Comparison of ENCODE assay signal across 15 cellular contexts in the genomic region with DNA sequence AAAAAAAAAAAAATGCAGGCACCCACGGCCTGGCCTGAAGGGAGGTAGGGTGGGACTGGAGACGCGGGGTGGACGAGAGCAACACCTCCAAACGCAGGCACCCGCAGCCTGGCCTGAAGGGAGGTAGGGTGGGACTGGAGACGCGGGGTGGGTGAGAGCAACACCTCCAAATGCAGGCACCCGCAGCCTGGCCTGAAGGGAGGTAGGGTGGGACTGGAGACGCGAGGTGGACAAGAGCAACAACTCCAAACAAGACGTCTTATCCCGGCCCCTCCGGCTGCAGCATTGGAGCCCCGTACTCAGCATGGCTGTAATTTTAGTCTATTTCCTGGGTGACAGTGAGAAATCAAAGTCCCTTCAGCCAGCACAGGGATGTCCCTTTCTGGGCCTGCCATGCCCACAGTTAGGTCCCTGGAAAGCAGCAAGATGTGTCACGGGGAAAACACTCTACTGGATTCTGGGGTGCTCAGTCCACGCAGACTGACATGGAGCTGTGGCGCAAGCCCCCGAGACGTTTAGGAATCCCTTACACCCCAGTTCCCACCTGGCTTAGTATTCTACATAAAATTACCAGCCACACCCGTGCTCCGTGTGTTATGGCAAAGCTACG.
A peak's percentile ranks its signal among the peaks of the same experiment; 100 is the strongest.
DNase-seq lines count a peak whose midpoint lies in the region; ATAC-seq and TF ChIP-seq lines count a peak whose summit lies in the region.
"Had no signal": no experiment of that assay in that cellular context is flagged by ENCODE, and none has a peak within 500 bp of the region (broad histone marks: within the 10 kb centered on the region; RNA-seq: fewer than 3 reads in every experiment).

No MANE protein-coding gene starts in this region.

- no peak overlapping the region for H2BK5ac ChIP-seq in neuronal stem cell (ENCODE audit: low read length)

- no peaks in the 10 kb centered on the region for H3K79me1 ChIP-seq in neuronal stem cell (ENCODE audit: low read depth, low read length)

- no peak overlapping the region for H3K27ac Mint-ChIP-seq in WTC11
- H3K27ac Mint-ChIP-seq: CD4-positive, CD25-positive, alpha-beta regulatory T cell; CD8-positive, alpha-beta memory T cell had no signal

- H3K4me3 ChIP-seq in Peyer's patch: no peak overlapping the region
- no peak overlapping the region for H3K4me3 ChIP-seq in neuronal stem cell (ENCODE audit: low read length in 2 of 2)
- H3K4me3 ChIP-seq: GM23248, HAP-1 had no signal

- H3K27me3 ChIP-seq in Peyer's patch: no peaks in the 10 kb centered on the region
- no peaks in the 10 kb centered on the region for H3K27me3 ChIP-seq in neuronal stem cell (ENCODE audit: control insufficient read depth in 3 of 3, insufficient read depth in 3 of 3, low read depth in 1 of 3, low read length in 3 of 3)
- H3K27me3 ChIP-seq: BE2C had no signal

- H3K4ac ChIP-seq in neuronal stem cell (ENCODE audit: low read length): no peak overlapping the region

- no peaks in the 10 kb centered on the region; the same call in 1 of the 2 replicates for H3K27me3 Mint-ChIP-seq in WTC11 (ENCODE audit: low read depth)
- H3K27me3 Mint-ChIP-seq: CD4-positive, CD25-positive, alpha-beta regulatory T cell had no signal

- H4K91ac ChIP-seq in neuronal stem cell (ENCODE audit: low read depth, low read length, poor library complexity): no peak overlapping the region

- no peak overlapping the region for H3K14ac ChIP-seq in neuronal stem cell (ENCODE audit: low read length)

- H2AFZ ChIP-seq in neuronal stem cell (ENCODE audit: low read length): no peak overlapping the region
- H2AFZ ChIP-seq: GM23248 had no signal

- no peak overlapping the region for H2BK12ac ChIP-seq in neuronal stem cell (ENCODE audit: low read length)

- WGBS in neuronal stem cell (ENCODE audit: extremely low coverage in 2 of 2, insufficient read length in 2 of 2, insufficient replicate concordance in 1 of 2), 2 donors: no CpG with 5 or more reads among the region's 23 CpGs

- no peaks in the 10 kb centered on the region for H3K36me3 Mint-ChIP-seq in WTC11
- H3K36me3 Mint-ChIP-seq: CD4-positive, CD25-positive, alpha-beta regulatory T cell; CD8-positive, alpha-beta memory T cell had no signal

- no peaks in the 10 kb centered on the region for H3K4me1 ChIP-seq in Peyer's patch
- H3K4me1 ChIP-seq in neuronal stem cell (ENCODE audit: control insufficient read depth in 2 of 2, insufficient read depth in 1 of 2, low read depth in 1 of 2, low read length in 2 of 2): peaks cover 0 to 2% of the 10 kb centered on the region in 2 donors
- H3K4me1 ChIP-seq: BE2C, Caco-2, HAP-1 had no signal

- H3K27ac ChIP-seq in Peyer's patch: no peak overlapping the region
- no peak overlapping the region for H3K27ac ChIP-seq in neuronal stem cell (replicated peaks; ENCODE audit: low read length)
- peak overlapping the region; percentile 11 for H3K27ac ChIP-seq in temporal lobe (ENCODE audit: low read depth, low read length)
- H3K27ac ChIP-seq: GM23248 had no signal

- H3K36me3 ChIP-seq in Peyer's patch (no peaks in the 10 kb centered on the region), neuronal stem cell (replicated peaks in 1 of 2; ENCODE audit: control insufficient read depth in 2 of 2, insufficient read depth in 2 of 2, low read length in 2 of 2) (peaks cover 0 to 2% of the 10 kb centered on the region in 2 donors)
- H3K36me3 ChIP-seq: BE2C, HAP-1 had no signal

- peak in 2 of 3 donors; percentile 27 to 34 for DNase-seq in Peyer's patch
- peak; percentile 1 for DNase-seq in WTC11 (ENCODE audit: low spot score)
- no peak for DNase-seq in neuronal stem cell (ENCODE audit: low spot score)
- no peak for DNase-seq in SKM-1 (lab: John Stamatoyannopoulos, UW; ENCODE audit: unreplicated experiment)
- no peak for DNase-seq in COLO668 (lab: John Stamatoyannopoulos, UW; ENCODE audit: unreplicated experiment)
- no peak for DNase-seq in GF-D8 (lab: John Stamatoyannopoulos, UW)
- DNase-seq: ACHN; BE2C; C1 segment of cervical spinal cord; CD4-positive, CD25-positive, alpha-beta regulatory T cell; CD8-positive, alpha-beta memory T cell; GM23248 had no signal

- CTCF ChIA-PET in WTC11 (lab: Charles Lee): no interaction called here

- TF ChIP-seq CTCF in Peyer's patch (IDR thresholded peaks at IDR 0.05) (no peak), WTC11 (IDR thresholded peaks at IDR 0.05) (no peak)

- H3K4me3 Mint-ChIP-seq in WTC11: no peak overlapping the region
- H3K4me3 Mint-ChIP-seq: CD4-positive, CD25-positive, alpha-beta regulatory T cell; CD8-positive, alpha-beta memory T cell had no signal

- H2BK15ac ChIP-seq in neuronal stem cell (ENCODE audit: low read length): no peak overlapping the region

- no peak overlapping the region for H3K4me2 ChIP-seq in neuronal stem cell (ENCODE audit: insufficient read depth, low read length, poor library complexity, severe bottlenecking)

- POLR2A ChIA-PET in WTC11 (lab: Charles Lee): no interaction called here

- H3K18ac ChIP-seq in neuronal stem cell (ENCODE audit: low read length): peak overlapping the region; percentile 21

- no peaks in the 10 kb centered on the region for H3K9me3 ChIP-seq in Peyer's patch
- peaks cover 0 to 2% of the 10 kb centered on the region in 2 donors for H3K9me3 ChIP-seq in neuronal stem cell (replicated peaks in 1 of 2; ENCODE audit: control insufficient read depth in 2 of 2, insufficient read depth in 1 of 2, low read depth in 1 of 2, low read length in 2 of 2)
- H3K9me3 ChIP-seq: BE2C, Caco-2, HAP-1 had no signal

- no peaks in the 10 kb centered on the region for H3K9me3 Mint-ChIP-seq in WTC11
- H3K9me3 Mint-ChIP-seq: CD4-positive, CD25-positive, alpha-beta regulatory T cell; CD8-positive, alpha-beta memory T cell had no signal

- H3K4me1 Mint-ChIP-seq in WTC11: peaks cover 4% of the 10 kb centered on the region
- H3K4me1 Mint-ChIP-seq: CD4-positive, CD25-positive, alpha-beta regulatory T cell; CD8-positive, alpha-beta memory T cell had no signal

- no peak overlapping the region for H3K9ac ChIP-seq in neuronal stem cell (ENCODE audit: low read depth, low read length, poor library complexity)
- H3K9ac ChIP-seq: GM23248 had no signal

- H2BK120ac ChIP-seq in neuronal stem cell (ENCODE audit: low read depth, low read length): no peak overlapping the region

- H3K23ac ChIP-seq in neuronal stem cell (ENCODE audit: low read depth, low read length, poor library complexity): no peak overlapping the region

- H4K8ac ChIP-seq in neuronal stem cell (ENCODE audit: low read depth, low read length): no peak overlapping the region

- TF ChIP-seq POLR2A in Peyer's patch (IDR thresholded peaks at IDR 0.05): no peak

- no peak overlapping the region for H2AK5ac ChIP-seq in neuronal stem cell (ENCODE audit: low read depth, low read length)

- ATAC-seq in WTC11: no peak

TF ChIP-seq in WTC11, 78 proteins besides CTCF, POLR2A, EP300 and RAD21:
- TF ChIP-seq, protein P1, sequence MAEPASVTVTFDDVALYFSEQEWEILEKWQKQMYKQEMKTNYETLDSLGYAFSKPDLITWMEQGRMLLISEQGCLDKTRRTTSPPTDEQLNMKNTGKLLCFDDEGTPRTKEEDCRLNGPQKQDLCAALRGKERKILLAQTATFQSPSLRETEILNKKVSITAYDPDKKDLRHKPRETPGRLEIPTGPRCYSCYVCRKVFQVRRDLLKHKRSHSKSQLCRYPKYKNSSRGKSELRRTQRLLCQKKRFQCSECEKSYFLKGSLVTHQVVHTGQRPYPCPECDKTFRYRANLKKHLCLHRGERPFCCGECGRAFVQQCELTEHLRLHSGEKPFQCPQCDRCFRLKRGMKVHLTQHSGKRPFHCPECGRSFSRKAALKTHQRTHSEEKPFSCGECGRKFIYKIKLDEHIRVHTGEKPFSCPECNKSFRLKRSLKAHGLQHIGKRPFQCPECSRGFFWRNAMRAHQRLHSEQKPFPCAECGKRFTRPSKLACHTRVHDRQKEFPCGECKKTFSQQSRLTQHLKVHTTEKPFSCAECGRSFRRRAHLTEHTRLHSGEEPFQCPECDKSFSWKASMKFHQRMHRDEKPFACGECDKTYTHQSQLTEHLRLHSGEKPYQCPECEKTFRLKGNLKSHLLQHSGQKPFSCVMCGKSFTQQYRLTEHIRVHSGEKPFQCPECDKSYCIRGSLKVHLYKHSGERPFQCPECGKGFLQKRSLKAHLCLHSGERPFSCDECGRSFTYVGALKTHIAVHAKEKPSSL (CRISPR knock-in tag; conservative IDR thresholded peaks at IDR 0.05): no peak
- no peak for TF ChIP-seq SMAD4 (CRISPR knock-in tag; IDR thresholded peaks at IDR 0.05)
- TF ChIP-seq FOXK1 (CRISPR knock-in tag; IDR thresholded peaks at IDR 0.05): no peak

Comparison
In these comparisons a context has a peak if more than half of its experiments do, and no peak if none do; other contexts are left out.
1. DNase-seq: peak in Peyer's patch (2 of 3) and WTC11 (single experiment); none in neuronal stem cell (single experiment), SKM-1 (single experiment), COLO668 (single experiment) and GF-D8 (single experiment).